31 cellular contexts compared by ENCODE assay signal in the genomic region with DNA sequence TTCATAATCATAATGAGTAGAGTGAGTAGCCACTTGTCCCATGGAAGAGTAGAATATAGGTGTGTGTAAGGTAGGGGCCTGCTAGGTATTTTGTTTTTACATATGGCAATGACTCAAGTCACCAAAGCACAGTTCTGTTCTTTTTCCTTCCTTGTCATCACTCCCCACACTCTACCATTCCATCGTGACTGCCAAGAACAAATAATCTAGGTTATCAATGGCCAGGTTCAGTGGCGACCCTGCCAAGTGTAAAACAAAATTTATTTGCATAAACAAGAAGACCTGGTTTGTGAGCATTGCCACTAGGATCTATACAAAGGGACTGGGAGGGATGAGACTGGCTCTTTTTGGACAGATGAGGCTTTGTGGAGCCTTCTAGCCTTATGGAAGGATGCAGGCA. TPM values are rescaled to one million over a fixed set of nuclear protein-coding genes. Genes with fewer than 3 reads are reported as not detected.
"Had no signal": no experiment of that assay in that cellular context is flagged by ENCODE, and none has a peak within 500 bp of the region (broad histone marks: within the 10 kb centered on the region; RNA-seq: fewer than 3 reads in every experiment).

No MANE protein-coding gene starts in this region.

- H3K4me2 ChIP-seq: KMS-11, SK-N-SH had no signal

- H3K4me3 ChIP-seq: ascending aorta, MG63, SJCRH30 had no signal

- H3K9me2 ChIP-seq: SK-N-SH had no signal

- H3K27ac ChIP-seq: ascending aorta, KMS-11, SJCRH30 had no signal

- H3K4me1 ChIP-seq: ascending aorta had no signal

- H3K9ac ChIP-seq: KMS-11, SK-N-SH had no signal

- H3K27ac Mint-ChIP-seq: activated naive CD4-positive, alpha-beta T cell treated with anti-CD3 and anti-CD28 coated beads, Interleukin-2, amount 50 U/mL, for 72 hours; activated naive CD8-positive, alpha-beta T cell treated with anti-CD3 and anti-CD28 coated beads, Interleukin-2, amount 50 U/mL, for 24 hours; brain; T-helper 2 cell treated with Interferon-gamma antibody and Interleukin-4, amounts not matched to agents 5 μg/mL and 100 μg/mL, for 36 hours; WTC11 had no signal

- H3K27me3 Mint-ChIP-seq: activated naive CD8-positive, alpha-beta T cell treated with anti-CD3 and anti-CD28 coated beads, Interleukin-2, amount 50 U/mL, for 24 hours; brain had no signal

- H3K9me3 Mint-ChIP-seq: activated naive CD4-positive, alpha-beta T cell treated with anti-CD3 and anti-CD28 coated beads, Interleukin-2, amount 50 U/mL, for 72 hours; activated naive CD8-positive, alpha-beta T cell treated with anti-CD3 and anti-CD28 coated beads, Interleukin-2, amount 50 U/mL, for 24 hours; activated T-cell treated with anti-CD3 and anti-CD28 coated beads, Interleukin-2, amount 50 U/mL, for 4 hours; brain; T-helper 2 cell treated with Interferon-gamma antibody and Interleukin-4, amounts not matched to agents 5 μg/mL and 100 μg/mL, for 36 hours; WTC11 had no signal

- H3K36me3 ChIP-seq: ascending aorta, MG63, SJCRH30 had no signal

- H3K27me3 ChIP-seq: ascending aorta, SJCRH30 had no signal

- H3K9me3 ChIP-seq: ascending aorta, MG63, SJCRH30, SK-N-SH had no signal

- ATAC-seq: activated naive CD4-positive, alpha-beta T cell treated with anti-CD3 and anti-CD28 coated beads, Interleukin-2, amount 50 U/mL, for 72 hours; activated naive CD8-positive, alpha-beta T cell treated with anti-CD3 and anti-CD28 coated beads, Interleukin-2, amount 50 U/mL, for 24 hours; activated T-cell treated with anti-CD3 and anti-CD28 coated beads, Interleukin-2, amount 50 U/mL, for 4 hours; Panc1; Right ventricle myocardium inferior; WTC11 had no signal

- H3K4me1 Mint-ChIP-seq: brain had no signal

- H3K36me3 Mint-ChIP-seq: activated naive CD4-positive, alpha-beta T cell treated with anti-CD3 and anti-CD28 coated beads, Interleukin-2, amount 50 U/mL, for 72 hours; brain; WTC11 had no signal

- DNase-seq: activated CD4-positive, alpha-beta T cell treated with anti-CD3 and anti-CD28 coated beads for 48 hours; activated CD4-positive, alpha-beta T cell treated with anti-CD3 and anti-CD28 coated beads, Interleukin-2, amount 50 U/mL, for 48 hours; activated CD4-positive, CD25-positive, alpha-beta regulatory T cell treated with anti-CD3 and anti-CD28 coated beads, Interleukin-2, amount 50 U/mL, for 72 hours; activated CD8-positive, alpha-beta memory T cell treated with anti-CD3 and anti-CD28 coated beads for 24 hours; activated effector memory CD4-positive, alpha-beta T cell treated with anti-CD3 and anti-CD28 coated beads, Interleukin-2, amount 50 U/mL, for 16 hours; activated naive CD4-positive, alpha-beta T cell treated with Interleukin-2 at 50 U/mL for 16 hours; activated naive CD8-positive, alpha-beta T cell treated with anti-CD3 and anti-CD28 coated beads, Interleukin-2, amount 50 U/mL, for 24 hours; activated T-cell treated with anti-CD3 and anti-CD28 coated beads, Interleukin-2, amount 50 U/mL, for 4 hours; MV-4-11; NCI-H1092 treated with DMSO at 0.1 percent for 48 hours; NCI-H1417 treated with DMSO at 0.1 percent for 48 hours; NCI-H1694; NCI-H2029 treated with DMSO at 0.1 percent for 48 hours; NCI-H345; NCI-H510A; NCI-H526 treated with DMSO at 0.1 percent for 48 hours; NCI-H82; OCI-M1; RPMI8226; SK-N-SH had no signal

- H3K4me3 Mint-ChIP-seq: activated naive CD8-positive, alpha-beta T cell treated with anti-CD3 and anti-CD28 coated beads, Interleukin-2, amount 50 U/mL, for 24 hours; activated T-cell treated with anti-CD3 and anti-CD28 coated beads, Interleukin-2, amount 50 U/mL, for 4 hours; brain; T-helper 2 cell treated with Interferon-gamma antibody and Interleukin-4, amounts not matched to agents 5 μg/mL and 100 μg/mL, for 36 hours; WTC11 had no signal

RNA-seq across cellular contexts. Expression of gene RANBP3L, which starts 55.2 kb away (rescaled TPM):
- total RNA-seq: activated naive CD4-positive, alpha-beta T cell treated with anti-CD3 and anti-CD28 coated beads, Interleukin-2, amount 50 U/mL, for 72 hours; ascending aorta; T-helper 1 cell treated with Interleukin-12 subunit alpha and Interleukin-12 subunit beta and Interleukin-4 antibody, amounts not matched to agents 30 ng/mL and 1 ng/mL, for 36 hours; WTC11 had no signal
- polyA plus RNA-seq: SK-N-SH had no signal
